Comparison of ENCODE assay signal across 1 cellular context in the genomic region with DNA sequence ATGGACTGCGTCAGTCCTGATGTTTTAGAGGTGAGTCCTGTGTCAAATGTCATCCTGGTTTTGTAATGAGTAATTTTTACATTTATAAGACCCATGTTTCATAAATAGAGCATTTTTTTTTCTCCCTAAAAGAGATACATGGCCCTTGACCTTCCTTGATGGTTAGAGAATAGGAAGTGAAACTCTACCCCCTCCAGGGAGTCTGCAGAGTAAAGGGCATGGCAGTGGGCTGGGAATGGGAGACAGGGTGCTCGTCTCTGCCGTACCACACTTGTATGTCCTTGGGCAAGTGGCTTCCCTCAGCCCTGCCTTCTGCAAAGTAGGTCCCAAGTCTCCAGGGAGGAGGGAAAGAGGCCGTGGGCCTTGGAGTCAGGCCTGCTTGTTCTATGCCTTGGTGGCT.
TF ChIP-seq lines count a peak whose summit lies in the region.

No MANE protein-coding gene starts in this region.

TF ChIP-seq in GM12878, 131 proteins besides CTCF, POLR2A, EP300 and RAD21 (continued from another document and continues in another):
- TF ChIP-seq, protein P1, sequence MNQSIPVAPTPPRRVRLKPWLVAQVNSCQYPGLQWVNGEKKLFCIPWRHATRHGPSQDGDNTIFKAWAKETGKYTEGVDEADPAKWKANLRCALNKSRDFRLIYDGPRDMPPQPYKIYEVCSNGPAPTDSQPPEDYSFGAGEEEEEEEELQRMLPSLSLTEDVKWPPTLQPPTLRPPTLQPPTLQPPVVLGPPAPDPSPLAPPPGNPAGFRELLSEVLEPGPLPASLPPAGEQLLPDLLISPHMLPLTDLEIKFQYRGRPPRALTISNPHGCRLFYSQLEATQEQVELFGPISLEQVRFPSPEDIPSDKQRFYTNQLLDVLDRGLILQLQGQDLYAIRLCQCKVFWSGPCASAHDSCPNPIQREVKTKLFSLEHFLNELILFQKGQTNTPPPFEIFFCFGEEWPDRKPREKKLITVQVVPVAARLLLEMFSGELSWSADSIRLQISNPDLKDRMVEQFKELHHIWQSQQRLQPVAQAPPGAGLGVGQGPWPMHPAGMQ (IDR thresholded peaks at IDR 0.05; ENCODE audit: borderline replicate concordance): no peak
- TF ChIP-seq, protein P2, sequence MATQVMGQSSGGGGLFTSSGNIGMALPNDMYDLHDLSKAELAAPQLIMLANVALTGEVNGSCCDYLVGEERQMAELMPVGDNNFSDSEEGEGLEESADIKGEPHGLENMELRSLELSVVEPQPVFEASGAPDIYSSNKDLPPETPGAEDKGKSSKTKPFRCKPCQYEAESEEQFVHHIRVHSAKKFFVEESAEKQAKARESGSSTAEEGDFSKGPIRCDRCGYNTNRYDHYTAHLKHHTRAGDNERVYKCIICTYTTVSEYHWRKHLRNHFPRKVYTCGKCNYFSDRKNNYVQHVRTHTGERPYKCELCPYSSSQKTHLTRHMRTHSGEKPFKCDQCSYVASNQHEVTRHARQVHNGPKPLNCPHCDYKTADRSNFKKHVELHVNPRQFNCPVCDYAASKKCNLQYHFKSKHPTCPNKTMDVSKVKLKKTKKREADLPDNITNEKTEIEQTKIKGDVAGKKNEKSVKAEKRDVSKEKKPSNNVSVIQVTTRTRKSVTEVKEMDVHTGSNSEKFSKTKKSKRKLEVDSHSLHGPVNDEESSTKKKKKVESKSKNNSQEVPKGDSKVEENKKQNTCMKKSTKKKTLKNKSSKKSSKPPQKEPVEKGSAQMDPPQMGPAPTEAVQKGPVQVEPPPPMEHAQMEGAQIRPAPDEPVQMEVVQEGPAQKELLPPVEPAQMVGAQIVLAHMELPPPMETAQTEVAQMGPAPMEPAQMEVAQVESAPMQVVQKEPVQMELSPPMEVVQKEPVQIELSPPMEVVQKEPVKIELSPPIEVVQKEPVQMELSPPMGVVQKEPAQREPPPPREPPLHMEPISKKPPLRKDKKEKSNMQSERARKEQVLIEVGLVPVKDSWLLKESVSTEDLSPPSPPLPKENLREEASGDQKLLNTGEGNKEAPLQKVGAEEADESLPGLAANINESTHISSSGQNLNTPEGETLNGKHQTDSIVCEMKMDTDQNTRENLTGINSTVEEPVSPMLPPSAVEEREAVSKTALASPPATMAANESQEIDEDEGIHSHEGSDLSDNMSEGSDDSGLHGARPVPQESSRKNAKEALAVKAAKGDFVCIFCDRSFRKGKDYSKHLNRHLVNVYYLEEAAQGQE (IDR thresholded peaks at IDR 0.05; ENCODE audit: low read depth, low read length): no peak
- TF ChIP-seq, protein P3, sequence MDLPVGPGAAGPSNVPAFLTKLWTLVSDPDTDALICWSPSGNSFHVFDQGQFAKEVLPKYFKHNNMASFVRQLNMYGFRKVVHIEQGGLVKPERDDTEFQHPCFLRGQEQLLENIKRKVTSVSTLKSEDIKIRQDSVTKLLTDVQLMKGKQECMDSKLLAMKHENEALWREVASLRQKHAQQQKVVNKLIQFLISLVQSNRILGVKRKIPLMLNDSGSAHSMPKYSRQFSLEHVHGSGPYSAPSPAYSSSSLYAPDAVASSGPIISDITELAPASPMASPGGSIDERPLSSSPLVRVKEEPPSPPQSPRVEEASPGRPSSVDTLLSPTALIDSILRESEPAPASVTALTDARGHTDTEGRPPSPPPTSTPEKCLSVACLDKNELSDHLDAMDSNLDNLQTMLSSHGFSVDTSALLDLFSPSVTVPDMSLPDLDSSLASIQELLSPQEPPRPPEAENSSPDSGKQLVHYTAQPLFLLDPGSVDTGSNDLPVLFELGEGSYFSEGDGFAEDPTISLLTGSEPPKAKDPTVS (IDR thresholded peaks at IDR 0.05; ENCODE audit: low read depth, low read length): no peak
- TF ChIP-seq NBN (IDR thresholded peaks at IDR 0.05) (no peak), LARP7 (IDR thresholded peaks at IDR 0.05) (no peak), RCOR1 (conservative IDR thresholded peaks at IDR 0.05; ENCODE audit: low read depth, low read length) (no peak), RELA (IDR thresholded peaks at IDR 0.05; ENCODE audit: borderline replicate concordance, partially characterized antibody) (no peak), ZZZ3 (IDR thresholded peaks at IDR 0.05; ENCODE audit: control insufficient read depth, insufficient read length, low read depth) (no peak), HCFC1 (IDR thresholded peaks at IDR 0.05; ENCODE audit: low read length) (no peak), ZNF384 (IDR thresholded peaks at IDR 0.05; ENCODE audit: borderline replicate concordance, low read depth, low read length) (no peak), GATAD2B (conservative IDR thresholded peaks at IDR 0.05; ENCODE audit: low read depth) (0 out of 2 replicates have a peak, but pooled peaks have one; percentile 39), FOS (IDR thresholded peaks at IDR 0.05; ENCODE audit: borderline replicate concordance, extremely low read depth, insufficient read length) (no peak), BHLHE40 (IDR thresholded peaks at IDR 0.05; ENCODE audit: borderline replicate concordance in 1 of 2, low read depth in 2 of 2, low read length in 1 of 2) (no peak), RAD51 (IDR thresholded peaks at IDR 0.05) (no peak), CREM (IDR thresholded peaks at IDR 0.05; ENCODE audit: low read depth) (no peak), YY1 (IDR thresholded peaks at IDR 0.05; ENCODE audit: low read depth, low read length) (no peak), KDM1A (IDR thresholded peaks at IDR 0.05; ENCODE audit: borderline replicate concordance) (no peak), EZH2 (IDR thresholded peaks at IDR 0.05; ENCODE audit: borderline replicate concordance, control insufficient read depth, low read depth, low read length) (no peak), CHD2 (IDR thresholded peaks at IDR 0.05; ENCODE audit: borderline replicate concordance, low read depth, low read length) (no peak), KLF5 (IDR thresholded peaks at IDR 0.05; ENCODE audit: partially characterized antibody) (no peak), RFX5 (IDR thresholded peaks at IDR 0.05; ENCODE audit: low read depth, low read length) (no peak), NR2F1 (conservative IDR thresholded peaks at IDR 0.05) (peak; percentile 88), TCF3 (IDR thresholded peaks at IDR 0.05; ENCODE audit: borderline replicate concordance, insufficient read depth, low read depth, low read length) (no peak), HDGF (IDR thresholded peaks at IDR 0.05) (no peak), TCF7 (IDR thresholded peaks at IDR 0.05; ENCODE audit: borderline replicate concordance) (no peak), NRF1 (conservative IDR thresholded peaks at IDR 0.05; ENCODE audit: low read depth, low read length) (no peak), ZNF274 (IDR thresholded peaks at IDR 0.05; ENCODE audit: insufficient read depth, insufficient read length) (no peak), TCF12 (IDR thresholded peaks at IDR 0.05; ENCODE audit: low read depth, low read length) (no peak)
- TF ChIP-seq, protein P4, sequence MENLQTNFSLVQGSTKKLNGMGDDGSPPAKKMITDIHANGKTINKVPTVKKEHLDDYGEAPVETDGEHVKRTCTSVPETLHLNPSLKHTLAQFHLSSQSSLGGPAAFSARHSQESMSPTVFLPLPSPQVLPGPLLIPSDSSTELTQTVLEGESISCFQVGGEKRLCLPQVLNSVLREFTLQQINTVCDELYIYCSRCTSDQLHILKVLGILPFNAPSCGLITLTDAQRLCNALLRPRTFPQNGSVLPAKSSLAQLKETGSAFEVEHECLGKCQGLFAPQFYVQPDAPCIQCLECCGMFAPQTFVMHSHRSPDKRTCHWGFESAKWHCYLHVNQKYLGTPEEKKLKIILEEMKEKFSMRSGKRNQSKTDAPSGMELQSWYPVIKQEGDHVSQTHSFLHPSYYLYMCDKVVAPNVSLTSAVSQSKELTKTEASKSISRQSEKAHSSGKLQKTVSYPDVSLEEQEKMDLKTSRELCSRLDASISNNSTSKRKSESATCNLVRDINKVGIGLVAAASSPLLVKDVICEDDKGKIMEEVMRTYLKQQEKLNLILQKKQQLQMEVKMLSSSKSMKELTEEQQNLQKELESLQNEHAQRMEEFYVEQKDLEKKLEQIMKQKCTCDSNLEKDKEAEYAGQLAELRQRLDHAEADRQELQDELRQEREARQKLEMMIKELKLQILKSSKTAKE (IDR thresholded peaks at IDR 0.05; ENCODE audit: low read depth, poor library complexity, severe bottlenecking): no peak
- TF ChIP-seq, protein P5, sequence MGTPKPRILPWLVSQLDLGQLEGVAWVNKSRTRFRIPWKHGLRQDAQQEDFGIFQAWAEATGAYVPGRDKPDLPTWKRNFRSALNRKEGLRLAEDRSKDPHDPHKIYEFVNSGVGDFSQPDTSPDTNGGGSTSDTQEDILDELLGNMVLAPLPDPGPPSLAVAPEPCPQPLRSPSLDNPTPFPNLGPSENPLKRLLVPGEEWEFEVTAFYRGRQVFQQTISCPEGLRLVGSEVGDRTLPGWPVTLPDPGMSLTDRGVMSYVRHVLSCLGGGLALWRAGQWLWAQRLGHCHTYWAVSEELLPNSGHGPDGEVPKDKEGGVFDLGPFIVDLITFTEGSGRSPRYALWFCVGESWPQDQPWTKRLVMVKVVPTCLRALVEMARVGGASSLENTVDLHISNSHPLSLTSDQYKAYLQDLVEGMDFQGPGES (IDR thresholded peaks at IDR 0.05): no peak
- TF ChIP-seq, protein P6, sequence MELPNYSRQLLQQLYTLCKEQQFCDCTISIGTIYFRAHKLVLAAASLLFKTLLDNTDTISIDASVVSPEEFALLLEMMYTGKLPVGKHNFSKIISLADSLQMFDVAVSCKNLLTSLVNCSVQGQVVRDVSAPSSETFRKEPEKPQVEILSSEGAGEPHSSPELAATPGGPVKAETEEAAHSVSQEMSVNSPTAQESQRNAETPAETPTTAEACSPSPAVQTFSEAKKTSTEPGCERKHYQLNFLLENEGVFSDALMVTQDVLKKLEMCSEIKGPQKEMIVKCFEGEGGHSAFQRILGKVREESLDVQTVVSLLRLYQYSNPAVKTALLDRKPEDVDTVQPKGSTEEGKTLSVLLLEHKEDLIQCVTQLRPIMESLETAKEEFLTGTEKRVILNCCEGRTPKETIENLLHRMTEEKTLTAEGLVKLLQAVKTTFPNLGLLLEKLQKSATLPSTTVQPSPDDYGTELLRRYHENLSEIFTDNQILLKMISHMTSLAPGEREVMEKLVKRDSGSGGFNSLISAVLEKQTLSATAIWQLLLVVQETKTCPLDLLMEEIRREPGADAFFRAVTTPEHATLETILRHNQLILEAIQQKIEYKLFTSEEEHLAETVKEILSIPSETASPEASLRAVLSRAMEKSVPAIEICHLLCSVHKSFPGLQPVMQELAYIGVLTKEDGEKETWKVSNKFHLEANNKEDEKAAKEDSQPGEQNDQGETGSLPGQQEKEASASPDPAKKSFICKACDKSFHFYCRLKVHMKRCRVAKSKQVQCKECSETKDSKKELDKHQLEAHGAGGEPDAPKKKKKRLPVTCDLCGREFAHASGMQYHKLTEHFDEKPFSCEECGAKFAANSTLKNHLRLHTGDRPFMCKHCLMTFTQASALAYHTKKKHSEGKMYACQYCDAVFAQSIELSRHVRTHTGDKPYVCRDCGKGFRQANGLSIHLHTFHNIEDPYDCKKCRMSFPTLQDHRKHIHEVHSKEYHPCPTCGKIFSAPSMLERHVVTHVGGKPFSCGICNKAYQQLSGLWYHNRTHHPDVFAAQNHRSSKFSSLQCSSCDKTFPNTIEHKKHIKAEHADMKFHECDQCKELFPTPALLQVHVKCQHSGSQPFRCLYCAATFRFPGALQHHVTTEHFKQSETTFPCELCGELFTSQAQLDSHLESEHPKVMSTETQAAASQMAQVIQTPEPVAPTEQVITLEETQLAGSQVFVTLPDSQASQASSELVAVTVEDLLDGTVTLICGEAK (IDR thresholded peaks at IDR 0.05; ENCODE audit: borderline replicate concordance): no peak
- TF ChIP-seq, protein P7, sequence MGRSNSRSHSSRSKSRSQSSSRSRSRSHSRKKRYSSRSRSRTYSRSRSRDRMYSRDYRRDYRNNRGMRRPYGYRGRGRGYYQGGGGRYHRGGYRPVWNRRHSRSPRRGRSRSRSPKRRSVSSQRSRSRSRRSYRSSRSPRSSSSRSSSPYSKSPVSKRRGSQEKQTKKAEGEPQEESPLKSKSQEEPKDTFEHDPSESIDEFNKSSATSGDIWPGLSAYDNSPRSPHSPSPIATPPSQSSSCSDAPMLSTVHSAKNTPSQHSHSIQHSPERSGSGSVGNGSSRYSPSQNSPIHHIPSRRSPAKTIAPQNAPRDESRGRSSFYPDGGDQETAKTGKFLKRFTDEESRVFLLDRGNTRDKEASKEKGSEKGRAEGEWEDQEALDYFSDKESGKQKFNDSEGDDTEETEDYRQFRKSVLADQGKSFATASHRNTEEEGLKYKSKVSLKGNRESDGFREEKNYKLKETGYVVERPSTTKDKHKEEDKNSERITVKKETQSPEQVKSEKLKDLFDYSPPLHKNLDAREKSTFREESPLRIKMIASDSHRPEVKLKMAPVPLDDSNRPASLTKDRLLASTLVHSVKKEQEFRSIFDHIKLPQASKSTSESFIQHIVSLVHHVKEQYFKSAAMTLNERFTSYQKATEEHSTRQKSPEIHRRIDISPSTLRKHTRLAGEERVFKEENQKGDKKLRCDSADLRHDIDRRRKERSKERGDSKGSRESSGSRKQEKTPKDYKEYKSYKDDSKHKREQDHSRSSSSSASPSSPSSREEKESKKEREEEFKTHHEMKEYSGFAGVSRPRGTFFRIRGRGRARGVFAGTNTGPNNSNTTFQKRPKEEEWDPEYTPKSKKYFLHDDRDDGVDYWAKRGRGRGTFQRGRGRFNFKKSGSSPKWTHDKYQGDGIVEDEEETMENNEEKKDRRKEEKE (IDR thresholded peaks at IDR 0.05): no peak
- TF ChIP-seq, protein P8, sequence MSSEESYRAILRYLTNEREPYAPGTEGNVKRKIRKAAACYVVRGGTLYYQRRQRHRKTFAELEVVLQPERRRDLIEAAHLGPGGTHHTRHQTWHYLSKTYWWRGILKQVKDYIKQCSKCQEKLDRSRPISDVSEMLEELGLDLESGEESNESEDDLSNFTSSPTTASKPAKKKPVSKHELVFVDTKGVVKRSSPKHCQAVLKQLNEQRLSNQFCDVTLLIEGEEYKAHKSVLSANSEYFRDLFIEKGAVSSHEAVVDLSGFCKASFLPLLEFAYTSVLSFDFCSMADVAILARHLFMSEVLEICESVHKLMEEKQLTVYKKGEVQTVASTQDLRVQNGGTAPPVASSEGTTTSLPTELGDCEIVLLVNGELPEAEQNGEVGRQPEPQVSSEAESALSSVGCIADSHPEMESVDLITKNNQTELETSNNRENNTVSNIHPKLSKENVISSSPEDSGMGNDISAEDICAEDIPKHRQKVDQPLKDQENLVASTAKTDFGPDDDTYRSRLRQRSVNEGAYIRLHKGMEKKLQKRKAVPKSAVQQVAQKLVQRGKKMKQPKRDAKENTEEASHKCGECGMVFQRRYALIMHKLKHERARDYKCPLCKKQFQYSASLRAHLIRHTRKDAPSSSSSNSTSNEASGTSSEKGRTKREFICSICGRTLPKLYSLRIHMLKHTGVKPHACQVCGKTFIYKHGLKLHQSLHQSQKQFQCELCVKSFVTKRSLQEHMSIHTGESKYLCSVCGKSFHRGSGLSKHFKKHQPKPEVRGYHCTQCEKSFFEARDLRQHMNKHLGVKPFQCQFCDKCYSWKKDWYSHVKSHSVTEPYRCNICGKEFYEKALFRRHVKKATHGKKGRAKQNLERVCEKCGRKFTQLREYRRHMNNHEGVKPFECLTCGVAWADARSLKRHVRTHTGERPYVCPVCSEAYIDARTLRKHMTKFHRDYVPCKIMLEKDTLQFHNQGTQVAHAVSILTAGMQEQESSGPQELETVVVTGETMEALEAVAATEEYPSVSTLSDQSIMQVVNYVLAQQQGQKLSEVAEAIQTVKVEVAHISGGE (CRISPR knock-in tag; IDR thresholded peaks at IDR 0.05): no peak
- TF ChIP-seq, protein P9, sequence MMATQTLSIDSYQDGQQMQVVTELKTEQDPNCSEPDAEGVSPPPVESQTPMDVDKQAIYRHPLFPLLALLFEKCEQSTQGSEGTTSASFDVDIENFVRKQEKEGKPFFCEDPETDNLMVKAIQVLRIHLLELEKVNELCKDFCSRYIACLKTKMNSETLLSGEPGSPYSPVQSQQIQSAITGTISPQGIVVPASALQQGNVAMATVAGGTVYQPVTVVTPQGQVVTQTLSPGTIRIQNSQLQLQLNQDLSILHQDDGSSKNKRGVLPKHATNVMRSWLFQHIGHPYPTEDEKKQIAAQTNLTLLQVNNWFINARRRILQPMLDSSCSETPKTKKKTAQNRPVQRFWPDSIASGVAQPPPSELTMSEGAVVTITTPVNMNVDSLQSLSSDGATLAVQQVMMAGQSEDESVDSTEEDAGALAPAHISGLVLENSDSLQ (IDR thresholded peaks at IDR 0.05): no peak
